Comparison of ENCODE assay signal across 20 cellular contexts in genomic region chr12:109816870-109817269, GRCh38. TPM values are rescaled to one million over a fixed set of nuclear protein-coding genes. Genes with fewer than 3 reads are reported as not detected.
A peak's percentile ranks its signal among the peaks of the same experiment; 100 is the strongest.
DNase-seq lines count a peak whose midpoint lies in the region; ATAC-seq, FAIRE-seq and TF ChIP-seq lines count a peak whose summit lies in the region.
"Had no signal": no experiment of that assay in that cellular context is flagged by ENCODE, and none has a peak within 500 bp of the region (broad histone marks: within the 10 kb centered on the region; RNA-seq: fewer than 3 reads in every experiment).

No MANE protein-coding gene starts in this region.

- H2BK12ac ChIP-seq in neuronal stem cell (ENCODE audit: low read length): no peak overlapping the region

- H3K36me3 ChIP-seq in bronchial epithelial cell (ENCODE audit: control insufficient read depth, insufficient read depth, low read length) (no peaks in the 10 kb centered on the region), neuronal stem cell (replicated peaks in 1 of 2; ENCODE audit: control insufficient read depth in 2 of 2, insufficient read depth in 2 of 2, low read length in 2 of 2) (no peaks in the 10 kb centered on the region), suprapubic skin (peaks cover 14% of the 10 kb centered on the region)

- H2BK120ac ChIP-seq in neuronal stem cell (ENCODE audit: low read depth, low read length): no peak overlapping the region

- no peak overlapping the region for H3K4ac ChIP-seq in neuronal stem cell (ENCODE audit: low read length)

- H3K14ac ChIP-seq in neuronal stem cell (ENCODE audit: low read length): no peak overlapping the region

- FAIRE-seq in bronchial epithelial cell (lab: Jason Lieb, UNC): peak; percentile 64
- FAIRE-seq: G401.6, GM12892, GM19239, H1 had no signal

- H3K79me1 ChIP-seq in neuronal stem cell (ENCODE audit: low read depth, low read length): no peaks in the 10 kb centered on the region

- H3K4me1 ChIP-seq in neuronal stem cell (ENCODE audit: control insufficient read depth in 2 of 2, insufficient read depth in 1 of 2, low read depth in 1 of 2, low read length in 2 of 2) (peaks cover 0 to 5% of the 10 kb centered on the region in 2 donors), suprapubic skin (peaks cover 35% of the 10 kb centered on the region)

- no peaks in the 10 kb centered on the region for H3K9me3 ChIP-seq in neuronal stem cell (replicated peaks in 1 of 2; ENCODE audit: control insufficient read depth in 2 of 2, insufficient read depth in 1 of 2, low read depth in 1 of 2, low read length in 2 of 2)
- H3K9me3 ChIP-seq in suprapubic skin: no peaks in the 10 kb centered on the region
- H3K9me3 ChIP-seq: Caco-2 had no signal

- no CpG with 5 or more reads among the region's 7 CpGs for WGBS in neuronal stem cell (ENCODE audit: extremely low coverage in 2 of 2, insufficient read length in 2 of 2, insufficient replicate concordance in 1 of 2), 2 donors
- WGBS in suprapubic skin: 91% methylated on average over 7 of the region's 7 CpGs

- peak overlapping the region; percentile 3 for H2BK15ac ChIP-seq in neuronal stem cell (ENCODE audit: low read length)

- no peak overlapping the region for H4K8ac ChIP-seq in neuronal stem cell (ENCODE audit: low read depth, low read length)

- H3K4me3 ChIP-seq in bronchial epithelial cell (ENCODE audit: low read depth, low read length) (no peak overlapping the region), neuronal stem cell (ENCODE audit: low read length in 2 of 2) (no peak overlapping the region), foreskin fibroblast (ENCODE audit: low read depth in 1 of 2, low read length in 2 of 2) (no peak overlapping the region), suprapubic skin (no peak overlapping the region)
- H3K4me3 ChIP-seq: GM23248 had no signal

- TF ChIP-seq EP300 in suprapubic skin (IDR thresholded peaks at IDR 0.05): no peak

- CTCF ChIA-PET in RWPE1 (lab: Yijun Ruan, JAX): no interaction called here

- H3K4me2 ChIP-seq in neuronal stem cell (ENCODE audit: insufficient read depth, low read length, poor library complexity, severe bottlenecking): no peak overlapping the region

- peak overlapping the region; percentile 74 for H3K18ac ChIP-seq in neuronal stem cell (ENCODE audit: low read length)

- H2BK5ac ChIP-seq in neuronal stem cell (ENCODE audit: low read length): no peak overlapping the region

- peak overlapping the region; percentile 7 for H3K23ac ChIP-seq in neuronal stem cell (ENCODE audit: low read depth, low read length, poor library complexity)

- no peak for ATAC-seq in HG02571 (IDR thresholded peaks at IDR 0.05; ENCODE audit: unreplicated experiment)
- ATAC-seq: CD8-positive, alpha-beta T cell had no signal

- TF ChIP-seq POLR2A in suprapubic skin (IDR thresholded peaks at IDR 0.05): no peak

- DNase-seq in RWPE1 (ENCODE audit: low spot score): no peak
- no peak for DNase-seq in bronchial epithelial cell (ENCODE audit: low read depth)
- DNase-seq in neuronal stem cell (ENCODE audit: low spot score): no peak
- no peak for DNase-seq in foreskin fibroblast
- no peak for DNase-seq in suprapubic skin (ENCODE audit: low spot score in 2 of 2)
- DNase-seq: C1 segment of cervical spinal cord; Caco-2; CD4-positive, CD25-positive, alpha-beta regulatory T cell; CD8-positive, alpha-beta T cell; DMS153; DND-41; GM23248; H7; HCEC 1CT had no signal

- POLR2A ChIA-PET in RWPE1 (lab: Yijun Ruan, JAX; ENCODE audit: low non-redundant PET): no interaction called here

- H3K27me3 ChIP-seq in bronchial epithelial cell (ENCODE audit: control insufficient read depth, insufficient read depth, low read length) (no peaks in the 10 kb centered on the region), neuronal stem cell (ENCODE audit: control insufficient read depth in 3 of 3, insufficient read depth in 3 of 3, low read depth in 1 of 3, low read length in 3 of 3) (no peaks in the 10 kb centered on the region), suprapubic skin (no peaks in the 10 kb centered on the region)

- H2AK5ac ChIP-seq in neuronal stem cell (ENCODE audit: low read depth, low read length): peak overlapping the region; percentile 42

- H4K91ac ChIP-seq in neuronal stem cell (ENCODE audit: low read depth, low read length, poor library complexity): no peak overlapping the region

- TF ChIP-seq CTCF in RWPE1 (conservative IDR thresholded peaks at IDR 0.05; ENCODE audit: low read depth): no peak
- no peak for TF ChIP-seq CTCF in bronchial epithelial cell (IDR thresholded peaks at IDR 0.05; ENCODE audit: insufficient read depth, low read length, severe bottlenecking)
- TF ChIP-seq CTCF in foreskin fibroblast (IDR thresholded peaks at IDR 0.05; ENCODE audit: low read depth, low read length): no peak
- no peak for TF ChIP-seq CTCF in suprapubic skin (IDR thresholded peaks at IDR 0.05)

- H3K9ac ChIP-seq in neuronal stem cell (ENCODE audit: low read depth, low read length, poor library complexity): no peak overlapping the region
- H3K9ac ChIP-seq: GM23248 had no signal

- H3K27ac ChIP-seq in RWPE1: 0 out of 2 replicates have a peak overlapping the region, but pooled peaks have one; percentile 14
- H3K27ac ChIP-seq in neuronal stem cell (replicated peaks; ENCODE audit: low read length): no peak overlapping the region
- H3K27ac ChIP-seq in suprapubic skin: no peak overlapping the region
- H3K27ac ChIP-seq: GM23248 had no signal

- H2AFZ ChIP-seq in neuronal stem cell (ENCODE audit: low read length): no peak overlapping the region
- H2AFZ ChIP-seq: GM23248 had no signal

RNA-seq across cellular contexts. Expression of gene TRPV4, which starts 16.3 kb away (rescaled TPM):
- 0.51 and 0.53 TPM in 2 replicates for total RNA-seq in bronchial epithelial cell
- polyA plus RNA-seq in neuronal stem cell (2013, experiment 1 of 2): 3.5 TPM
- polyA plus RNA-seq in neuronal stem cell (2013, experiment 2 of 2): 3.6 TPM
- 10 to 100 TPM in 1 of 4 donors, 1 to 10 TPM in 3; 4.0 to 11.9 (median 5.4) TPM for total RNA-seq in suprapubic skin
- total RNA-seq: A172; Caco-2; CD4-positive, CD25-positive, alpha-beta regulatory T cell; CD8-positive, alpha-beta T cell had no signal
- polyA plus RNA-seq: CD4-positive, CD25-positive, alpha-beta regulatory T cell had no signal
